ENCODE assay signal across 1 cellular context in genomic region chr2:33274524-33274923, GRCh38.
TF ChIP-seq lines count a peak whose summit lies in the region.

No MANE protein-coding gene starts in this region.

TF ChIP-seq in SK-N-SH, 30 proteins besides CTCF, POLR2A, EP300 and RAD21 (continued from another document):
- no peak for TF ChIP-seq NFIC (IDR thresholded peaks at IDR 0.05; ENCODE audit: borderline replicate concordance)
- TF ChIP-seq FOSL2 (IDR thresholded peaks at IDR 0.05; ENCODE audit: borderline replicate concordance, low read depth): no peak
- TF ChIP-seq TAF1 (IDR thresholded peaks at IDR 0.05; ENCODE audit: borderline replicate concordance, low read depth, low read length): no peak
- no peak for TF ChIP-seq SMC3 (IDR thresholded peaks at IDR 0.05; ENCODE audit: low read depth, low read length)
- TF ChIP-seq GABPA (IDR thresholded peaks at IDR 0.05; ENCODE audit: low read depth): no peak
- no peak for TF ChIP-seq FOXJ3 (CRISPR knock-in tag; IDR thresholded peaks at IDR 0.05)
- no peak for TF ChIP-seq ZBTB33 (IDR thresholded peaks at IDR 0.05; ENCODE audit: borderline replicate concordance, low read depth)
- no peak for TF ChIP-seq MEF2A (IDR thresholded peaks at IDR 0.05; ENCODE audit: borderline replicate concordance, low read depth)
- TF ChIP-seq MAX (IDR thresholded peaks at IDR 0.05; ENCODE audit: low read depth): no peak
- no peak for TF ChIP-seq PBX3 (IDR thresholded peaks at IDR 0.05)
- TF ChIP-seq FOXM1 (IDR thresholded peaks at IDR 0.05; ENCODE audit: low read depth): no peak
- TF ChIP-seq TCF12 (IDR thresholded peaks at IDR 0.05): no peak
- TF ChIP-seq USF1 (IDR thresholded peaks at IDR 0.05; ENCODE audit: borderline replicate concordance, low read depth): no peak
- TF ChIP-seq MXI1 (IDR thresholded peaks at IDR 0.05; ENCODE audit: low read depth, low read length): no peak
- TF ChIP-seq JUND (IDR thresholded peaks at IDR 0.05): no peak
- no peak for TF ChIP-seq RFX5 (IDR thresholded peaks at IDR 0.05; ENCODE audit: low read length)
